Comparison of ENCODE assay signal across 8 cellular contexts in genomic region chr17:44014133-44014436, GRCh38. TPM values are rescaled to one million over a fixed set of nuclear protein-coding genes. Genes with fewer than 3 reads are reported as not detected.
DNase-seq lines count a peak whose midpoint lies in the region; ATAC-seq and TF ChIP-seq lines count a peak whose summit lies in the region.

No MANE protein-coding gene starts in this region.

- peaks cover 18% of the 10 kb centered on the region for H3K36me3 Mint-ChIP-seq in HFFc6 (ENCODE audit: low read depth)
- H3K36me3 Mint-ChIP-seq in activated T-helper 17 cell treated with anti-CD3 and anti-CD28 coated beads, Interleukin-2, amount 50 U/mL, for 72 hours (ENCODE audit: low read depth), result peaks cover 31% of the 10 kb centered on the region
- H3K36me3 Mint-ChIP-seq in stimulated activated naive CD8-positive, alpha-beta T cell treated with anti-CD3 and anti-CD28 coated beads, Interleukin-15, Interleukin-2, amounts not matched to agents 100 ng/mL and 50 ng/mL, for 24 hours (ENCODE audit: low read depth), result peaks cover 16% of the 10 kb centered on the region

- H3K27ac Mint-ChIP-seq in HFFc6, result peak overlapping the region; percentile 95
- peak overlapping the region; percentile 99 for H3K27ac Mint-ChIP-seq in activated T-helper 17 cell treated with anti-CD3 and anti-CD28 coated beads, Interleukin-2, amount 50 U/mL, for 72 hours
- peak overlapping the region; percentile 96 for H3K27ac Mint-ChIP-seq in stimulated activated naive CD8-positive, alpha-beta T cell treated with anti-CD3 and anti-CD28 coated beads, Interleukin-15, Interleukin-2, amounts not matched to agents 100 ng/mL and 50 ng/mL, for 24 hours

- DNase-seq in HFFc6 (no peak), hippocampal formation (lab: John Stamatoyannopoulos, UW) (no peak), DMS153 treated with DMSO at 0.1 percent for 48 hours (lab: John Stamatoyannopoulos, UW; ENCODE audit: unreplicated experiment) (no peak)
- DNase-seq in activated CD4-positive, alpha-beta T cell treated with anti-CD3 and anti-CD28 coated beads for 1 hour, result no peak

- H3K27me3 Mint-ChIP-seq in HFFc6 (ENCODE audit: insufficient read depth), result peaks cover 3% of the 10 kb centered on the region
- no peaks in the 10 kb centered on the region for H3K27me3 Mint-ChIP-seq in activated T-helper 17 cell treated with anti-CD3 and anti-CD28 coated beads, Interleukin-2, amount 50 U/mL, for 72 hours
- H3K27me3 Mint-ChIP-seq in stimulated activated naive CD8-positive, alpha-beta T cell treated with anti-CD3 and anti-CD28 coated beads, Interleukin-15, Interleukin-2, amounts not matched to agents 100 ng/mL and 50 ng/mL, for 24 hours, result no peaks in the 10 kb centered on the region

- H3K9ac ChIP-seq in iPS-20b (ENCODE audit: low read depth, low read length), result peak overlapping the region; percentile 96

- peaks cover 4% of the 10 kb centered on the region for H3K4me1 ChIP-seq in iPS-20b (ENCODE audit: insufficient read depth, low read length)

- no peaks in the 10 kb centered on the region for H3K9me3 ChIP-seq in iPS-20b (ENCODE audit: insufficient read depth, low read depth, low read length)

- H3K36me3 ChIP-seq in iPS-20b (ENCODE audit: insufficient read depth, low read depth, low read length), result peaks cover 7% of the 10 kb centered on the region; the same call in 1 of the 2 replicates

- H3K27me3 ChIP-seq in iPS-20b (ENCODE audit: insufficient read depth, low read length), result no peaks in the 10 kb centered on the region

- TF ChIP-seq CTCF in HFFc6 (IDR thresholded peaks at IDR 0.05), result no peak

- H3K27ac ChIP-seq in iPS-20b (ENCODE audit: low read length), result peak overlapping the region; percentile 83

- peak overlapping the region; percentile 99 for H3K4me3 Mint-ChIP-seq in HFFc6
- H3K4me3 Mint-ChIP-seq in activated T-helper 17 cell treated with anti-CD3 and anti-CD28 coated beads, Interleukin-2, amount 50 U/mL, for 72 hours, result peak overlapping the region; percentile 98
- peak overlapping the region; percentile 97 for H3K4me3 Mint-ChIP-seq in stimulated activated naive CD8-positive, alpha-beta T cell treated with anti-CD3 and anti-CD28 coated beads, Interleukin-15, Interleukin-2, amounts not matched to agents 100 ng/mL and 50 ng/mL, for 24 hours

- H3K4me3 ChIP-seq in iPS-20b (ENCODE audit: low read length), result peak overlapping the region; percentile 92

- ATAC-seq in activated T-helper 17 cell treated with anti-CD3 and anti-CD28 coated beads, Interleukin-2, amount 50 U/mL, for 72 hours (replicated peaks), result no peak
- ATAC-seq in HG03469 (IDR thresholded peaks at IDR 0.05; ENCODE audit: unreplicated experiment), result no peak

- peaks cover 39% of the 10 kb centered on the region for H3K4me1 Mint-ChIP-seq in HFFc6 (ENCODE audit: low read depth)
- H3K4me1 Mint-ChIP-seq in activated T-helper 17 cell treated with anti-CD3 and anti-CD28 coated beads, Interleukin-2, amount 50 U/mL, for 72 hours, result no peaks in the 10 kb centered on the region
- peaks cover 17% of the 10 kb centered on the region for H3K4me1 Mint-ChIP-seq in stimulated activated naive CD8-positive, alpha-beta T cell treated with anti-CD3 and anti-CD28 coated beads, Interleukin-15, Interleukin-2, amounts not matched to agents 100 ng/mL and 50 ng/mL, for 24 hours (ENCODE audit: low read depth)

- no peaks in the 10 kb centered on the region for H3K9me3 Mint-ChIP-seq in HFFc6
- no peaks in the 10 kb centered on the region for H3K9me3 Mint-ChIP-seq in activated T-helper 17 cell treated with anti-CD3 and anti-CD28 coated beads, Interleukin-2, amount 50 U/mL, for 72 hours
- no peaks in the 10 kb centered on the region for H3K9me3 Mint-ChIP-seq in stimulated activated naive CD8-positive, alpha-beta T cell treated with anti-CD3 and anti-CD28 coated beads, Interleukin-15, Interleukin-2, amounts not matched to agents 100 ng/mL and 50 ng/mL, for 24 hours

RNA-seq across cellular contexts. Expression of gene TMEM101, which starts 0.7 kb away (rescaled TPM):
- 10 to 100 TPM; 27.8 to 32.7 (median 29.2) TPM for total RNA-seq in HFFc6 (2021; fragmentation: NEBNext Ultra II Directional; extraction: Animal tissue kit (Norgen Biotek cat#: 25700))
- 10 to 100 TPM; 33.0 to 35.1 TPM for total RNA-seq in activated T-helper 17 cell treated with anti-CD3 and anti-CD28 coated beads, Interleukin-2, amount 50 U/mL, for 72 hours

RNA-seq across cellular contexts. Expression of gene NAGS, which starts 9.7 kb away (rescaled TPM):
- total RNA-seq in HFFc6 (2021; fragmentation: NEBNext Ultra II Directional; extraction: Animal tissue kit (Norgen Biotek cat#: 25700)), result 1 to 10 TPM in 3 of 6 experiments, under 1 TPM in 3; 0.63 to 1.1 (median 0.91) TPM
- 1 to 10 TPM in 1 of 2 donors, under 1 TPM in 1; 0.48 to 4.8 TPM for total RNA-seq in activated T-helper 17 cell treated with anti-CD3 and anti-CD28 coated beads, Interleukin-2, amount 50 U/mL, for 72 hours

RNA-seq across cellular contexts. Expression of gene LSM12, which starts 52.4 kb away (rescaled TPM):
- total RNA-seq in HFFc6 (2021; fragmentation: NEBNext Ultra II Directional; extraction: Animal tissue kit (Norgen Biotek cat#: 25700)), result 100 to 1,000 TPM in 1 of 6 experiments, 10 to 100 TPM in 5; 86.6 to 101 (median 94.5) TPM
- total RNA-seq in activated T-helper 17 cell treated with anti-CD3 and anti-CD28 coated beads, Interleukin-2, amount 50 U/mL, for 72 hours, result 10 to 100 TPM; 78.6 to 87.6 TPM

RNA-seq across cellular contexts. Expression of gene G6PC3, which starts 56.5 kb away (rescaled TPM):
- 100 to 1,000 TPM in 5 of 6 experiments, 10 to 100 TPM in 1; 96.6 to 123 (median 113) TPM for total RNA-seq in HFFc6 (2021; fragmentation: NEBNext Ultra II Directional; extraction: Animal tissue kit (Norgen Biotek cat#: 25700))
- 10 to 100 TPM; 14.9 to 22.8 TPM for total RNA-seq in activated T-helper 17 cell treated with anti-CD3 and anti-CD28 coated beads, Interleukin-2, amount 50 U/mL, for 72 hours
